Comparison of ENCODE assay signal across 8 cellular contexts in genomic region chr1:15323351-15323988, GRCh38.
DNase-seq lines count a peak whose midpoint lies in the region; ATAC-seq and TF ChIP-seq lines count a peak whose summit lies in the region.

No MANE protein-coding gene starts in this region.

- no peak overlapping the region for H3K27ac Mint-ChIP-seq in activated CD8-positive, alpha-beta memory T cell treated with anti-CD3 and anti-CD28 coated beads, Interleukin-2, amount 10 ng/mL, durations not matched to agents 7 days and 5 days
- H3K27ac Mint-ChIP-seq in endothelial cell (ENCODE audit: unreplicated experiment) = no peak overlapping the region

- ATAC-seq in activated CD8-positive, alpha-beta memory T cell treated with anti-CD3 and anti-CD28 coated beads, Interleukin-2, amount 10 ng/mL, durations not matched to agents 7 days and 5 days = peak; percentile 91
- peak; percentile 94 for ATAC-seq in mucosa of descending colon

- CTCF ChIA-PET in activated CD8-positive, alpha-beta memory T cell treated with anti-CD3 and anti-CD28 coated beads, Interleukin-2, amount 10 ng/mL, durations not matched to agents 7 days and 5 days (lab: Charles Lee) = interaction anchor here (0.7 to 4.5 kb wide), 37 partner anchors 9 to 211 kb away, joined by 3 to 153 read pairs (median 5); no protein-coding TSS in a partner anchor

- intact Hi-C loops in mucosa of descending colon (cut with DNase I, micrococcal nuclease) = loop anchor here (5.0 kb wide), 2 partner anchors 89 to 109 kb away; no protein-coding TSS in a partner anchor

- H3K9ac ChIP-seq in NT2/D1 (ENCODE audit: insufficient read length, low read depth) = no peak overlapping the region

- no peak overlapping the region for H3K4me3 Mint-ChIP-seq in activated CD8-positive, alpha-beta memory T cell treated with anti-CD3 and anti-CD28 coated beads, Interleukin-2, amount 10 ng/mL, durations not matched to agents 7 days and 5 days
- no peak overlapping the region for H3K4me3 Mint-ChIP-seq in endothelial cell (ENCODE audit: unreplicated experiment)

- H3K27me3 ChIP-seq in NT2/D1 (ENCODE audit: insufficient read depth, insufficient read length) = no peaks in the 10 kb centered on the region

- H3K9me3 ChIP-seq in NT2/D1 (ENCODE audit: insufficient read depth, low read length) (peaks cover 9% of the 10 kb centered on the region), mucosa of descending colon (no peaks in the 10 kb centered on the region)

- peaks cover 2% of the 10 kb centered on the region for H3K4me1 ChIP-seq in NT2/D1 (ENCODE audit: insufficient read depth, insufficient read length)
- H3K4me1 ChIP-seq in mucosa of descending colon (ENCODE audit: low read depth) = peaks cover 13% of the 10 kb centered on the region

- TF ChIP-seq CTCF in endothelial cell (IDR thresholded peaks at IDR 0.05; ENCODE audit: unreplicated experiment) (peak; percentile 97), mucosa of descending colon (IDR thresholded peaks at IDR 0.05) (peak; percentile 95)

- H3K4me1 Mint-ChIP-seq in activated CD8-positive, alpha-beta memory T cell treated with anti-CD3 and anti-CD28 coated beads, Interleukin-2, amount 10 ng/mL, durations not matched to agents 7 days and 5 days = no peaks in the 10 kb centered on the region
- peaks cover 4% of the 10 kb centered on the region for H3K4me1 Mint-ChIP-seq in endothelial cell (ENCODE audit: unreplicated experiment)

- DNase-seq in COLO668 (lab: John Stamatoyannopoulos, UW; ENCODE audit: unreplicated experiment) (peak; percentile 88), HK-2 (ENCODE audit: unreplicated experiment) (peak; percentile 76), NT2/D1 (ENCODE audit: low read depth, low spot score) (peak; percentile 39), endothelial cell (ENCODE audit: low spot score) (peak; percentile 70), mucosa of descending colon (peak; percentile 74 to 91 (median 79)), mesenteric fat pad (ENCODE audit: low spot score) (no peak)
- peak; percentile 82 for DNase-seq in activated CD8-positive, alpha-beta memory T cell treated with anti-CD3 and anti-CD28 coated beads, Interleukin-2, amount 10 ng/mL, durations not matched to agents 7 days and 5 days
- DNase-seq in stimulated activated CD8-positive, alpha-beta memory T cell treated with anti-CD3 and anti-CD28 coated beads, Interleukin-2, amount 100 ng/mL, for 48 hours (ENCODE audit: low read depth in 2 of 2) = peak; percentile 38 to 56

- H3K27me3 Mint-ChIP-seq in activated CD8-positive, alpha-beta memory T cell treated with anti-CD3 and anti-CD28 coated beads, Interleukin-2, amount 10 ng/mL, durations not matched to agents 7 days and 5 days = peaks cover 22% of the 10 kb centered on the region
- H3K27me3 Mint-ChIP-seq in endothelial cell (ENCODE audit: unreplicated experiment) = no peaks in the 10 kb centered on the region

- no peak overlapping the region for H3K4me3 ChIP-seq in NT2/D1 (ENCODE audit: insufficient read length, low read depth)
- no peak overlapping the region for H3K4me3 ChIP-seq in mucosa of descending colon

- no peaks in the 10 kb centered on the region for H3K36me3 ChIP-seq in NT2/D1 (ENCODE audit: insufficient read depth, insufficient read length, low read length)
- H3K36me3 ChIP-seq in mucosa of descending colon (ENCODE audit: low read depth) = no peaks in the 10 kb centered on the region

- peaks cover 2% of the 10 kb centered on the region for H3K9me3 Mint-ChIP-seq in activated CD8-positive, alpha-beta memory T cell treated with anti-CD3 and anti-CD28 coated beads, Interleukin-2, amount 10 ng/mL, durations not matched to agents 7 days and 5 days (ENCODE audit: low read depth)
- H3K9me3 Mint-ChIP-seq in endothelial cell (ENCODE audit: unreplicated experiment) = peaks cover 8% of the 10 kb centered on the region

- no peaks in the 10 kb centered on the region for H3K36me3 Mint-ChIP-seq in activated CD8-positive, alpha-beta memory T cell treated with anti-CD3 and anti-CD28 coated beads, Interleukin-2, amount 10 ng/mL, durations not matched to agents 7 days and 5 days
- no peaks in the 10 kb centered on the region for H3K36me3 Mint-ChIP-seq in endothelial cell (ENCODE audit: low read depth, unreplicated experiment)
